Comparison of ENCODE assay signal across 9 cellular contexts in genomic region chr1:156477526-156478249, GRCh38. TPM values are rescaled to one million over a fixed set of nuclear protein-coding genes. Genes with fewer than 3 reads are reported as not detected.
DNase-seq lines count a peak whose midpoint lies in the region; ATAC-seq, FAIRE-seq and TF ChIP-seq lines count a peak whose summit lies in the region.
"Had no signal": no experiment of that assay in that cellular context is flagged by ENCODE, and none has a peak within 500 bp of the region (broad histone marks: within the 10 kb centered on the region; RNA-seq: fewer than 3 reads in every experiment).

No MANE protein-coding gene starts in this region.

- no peak for DNase-seq in CD4-positive, alpha-beta memory T cell
- DNase-seq in SK-MEL-5 (ENCODE audit: low read depth, low spot score) (peak; percentile 38), fibroblast of mammary gland (ENCODE audit: low read depth) (peak; percentile 52), iPS-NIHi11 (ENCODE audit: low spot score) (no peak), small intestine (no peak)
- DNase-seq: Karpas-422 had no signal

- H3K27me3 ChIP-seq in CD4-positive, alpha-beta memory T cell (ENCODE audit: insufficient read depth, low read length): no peaks in the 10 kb centered on the region
- no peaks in the 10 kb centered on the region for H3K27me3 ChIP-seq in small intestine (ENCODE audit: control insufficient read depth in 2 of 2, insufficient read depth in 2 of 2, low read length in 2 of 2)

- intact Hi-C loops in CD4-positive, alpha-beta memory T cell (cut with micrococcal nuclease): no loop called here

- H3K4me1 Mint-ChIP-seq in CD4-positive, alpha-beta memory T cell: peaks cover 19 to 31% (median 24%) of the 10 kb centered on the region in 4 donors

- no peak overlapping the region for H3K27ac ChIP-seq in CD4-positive, alpha-beta memory T cell (ENCODE audit: low read depth, low read length)
- H3K27ac ChIP-seq in skin epidermis (peak overlapping the region in 12 of 21 experiments; percentile 19 to 79 (median 65)), small intestine (ENCODE audit: low read depth in 1 of 2, low read length in 1 of 2) (peak overlapping the region in 1 of 2 donors; percentile 82)

- no peak for FAIRE-seq in small intestine (lab: Jason Lieb, UNC)
- FAIRE-seq: TTC549 had no signal

- WGBS in small intestine, 3 donors: 78 to 94% (median 79%) methylated on average over 3 of the region's 3 CpGs

- H3K4me3 Mint-ChIP-seq in CD4-positive, alpha-beta memory T cell: no peak overlapping the region

- POLR2A ChIA-PET in CD4-positive, alpha-beta memory T cell (lab: Charles Lee; ENCODE audit: partially characterized antibody): interaction anchor here (1.6 to 2.2 kb wide), 2 partner anchors 23 to 27 kb away, joined by 5 to 6 read pairs; partner anchors contain the start of gene MEF2D

- H3K4me1 ChIP-seq in CD4-positive, alpha-beta memory T cell (ENCODE audit: insufficient read depth, low read length): peaks cover 26% of the 10 kb centered on the region
- H3K4me1 ChIP-seq in small intestine (ENCODE audit: control insufficient read depth in 2 of 2, insufficient read depth in 1 of 2, low read depth in 1 of 2, low read length in 1 of 2): no peaks in the 10 kb centered on the region

- no peaks in the 10 kb centered on the region for H3K27me3 Mint-ChIP-seq in CD4-positive, alpha-beta memory T cell

- peaks cover 67 to 90% of the 10 kb centered on the region in 2 donors for H3K36me3 Mint-ChIP-seq in CD4-positive, alpha-beta memory T cell

- CTCF ChIA-PET in CD4-positive, alpha-beta memory T cell (lab: Charles Lee; ENCODE audit: partially characterized antibody): interaction anchor here (0.5 to 1.5 kb wide), 4 partner anchors 9 to 125 kb away, joined by 3 to 6 read pairs (median 4); no protein-coding TSS in a partner anchor

- H3K27ac Mint-ChIP-seq in CD4-positive, alpha-beta memory T cell: peak overlapping the region; percentile 19 to 73 (median 42)

- no peaks in the 10 kb centered on the region for H3K9me3 ChIP-seq in CD4-positive, alpha-beta memory T cell (ENCODE audit: control insufficient read depth in 1 of 2, low read length in 2 of 2)
- no peaks in the 10 kb centered on the region for H3K9me3 ChIP-seq in small intestine (ENCODE audit: control insufficient read depth, low read depth)

- no peak for TF ChIP-seq CTCF in fibroblast of mammary gland (conservative IDR thresholded peaks at IDR 0.05; ENCODE audit: control insufficient read depth, insufficient read depth, low read depth, low read length)

- in situ Hi-C loops in SK-MEL-5 (cut with HindIII; ENCODE audit: low pct_unique_long_range_greater_than_20kb, low sequenced_read_pairs): no loop called here

- H3K36me3 ChIP-seq in CD4-positive, alpha-beta memory T cell (ENCODE audit: insufficient read depth, low read length): peaks cover 91% of the 10 kb centered on the region
- peaks cover 9 to 46% of the 10 kb centered on the region in 2 donors for H3K36me3 ChIP-seq in small intestine (ENCODE audit: control insufficient read depth in 2 of 2, insufficient read depth in 2 of 2, low read length in 2 of 2)

- peaks cover 0 to 2% (median 0%) of the 10 kb centered on the region in 8 donors for H3K9me3 Mint-ChIP-seq in CD4-positive, alpha-beta memory T cell

- H3K4me3 ChIP-seq in CD4-positive, alpha-beta memory T cell (ENCODE audit: low read length in 2 of 2): no peak overlapping the region
- no peak overlapping the region for H3K4me3 ChIP-seq in fibroblast of mammary gland (ENCODE audit: control insufficient read depth, low read depth, low read length)
- H3K4me3 ChIP-seq in skin epidermis: no peak overlapping the region
- H3K4me3 ChIP-seq in small intestine (ENCODE audit: low read depth in 1 of 2, low read length in 2 of 2): no peak overlapping the region

- no peak for ATAC-seq in HG03521 (IDR thresholded peaks at IDR 0.05; ENCODE audit: unreplicated experiment)

RNA-seq across cellular contexts. Expression of gene MEF2D, which starts 22.9 kb away (rescaled TPM):
- 10 to 100 TPM; 65.0 to 69.6 TPM for total RNA-seq in CD4-positive, alpha-beta memory T cell
- 10 to 100 TPM in 1 of 2 donors, 1 to 10 TPM in 1; 4.2 to 13.8 TPM for polyA plus RNA-seq in CD4-positive, alpha-beta memory T cell
- total RNA-seq in SK-MEL-5 (2014; rRNA removed; shearing (Covaris generic)): 19.6 and 19.9 TPM in 2 replicates
- 84.5 and 98.0 TPM in 2 replicates for polyA plus RNA-seq in SK-MEL-5 (2015; cell fraction: cytosol; rRNA removed)
- polyA plus RNA-seq in SK-MEL-5 (2015; cell fraction: nucleus; rRNA removed): 58.2 and 61.4 TPM in 2 replicates
- 10 to 100 TPM in 1 of 3 donors, 1 to 10 TPM in 2; 5.8 to 16.8 (median 9.2) TPM for polyA plus RNA-seq in small intestine

Comparison
In these comparisons a context has a peak if more than half of its experiments do, and no peak if none do; other contexts are left out.
1. DNase-seq: peak in SK-MEL-5 (single experiment) and fibroblast of mammary gland (single experiment); none in CD4-positive, alpha-beta memory T cell (0 of 5), iPS-NIHi11 (single experiment) and small intestine (single experiment).